28 cellular contexts compared by ENCODE assay signal in genomic region chr13:62193919-62194318, GRCh38.
A peak's percentile ranks its signal among the peaks of the same experiment; 100 is the strongest.
DNase-seq lines count a peak whose midpoint lies in the region; ATAC-seq and TF ChIP-seq lines count a peak whose summit lies in the region.
"Had no signal": no experiment of that assay in that cellular context is flagged by ENCODE, and none has a peak within 500 bp of the region (broad histone marks: within the 10 kb centered on the region; RNA-seq: fewer than 3 reads in every experiment).

No MANE protein-coding gene starts in this region.

- H3K9ac ChIP-seq in PC-3 (ENCODE audit: low read length): no peak overlapping the region
- H3K9ac ChIP-seq: SK-N-SH had no signal

- no peaks in the 10 kb centered on the region for H3K27me3 ChIP-seq in PC-3 (ENCODE audit: low read length)

- CTCF ChIA-PET in PC-3 (lab: Charles Lee): no interaction called here

- no peak overlapping the region for H3K27ac ChIP-seq in PC-3 (ENCODE audit: low read length)

- no peaks in the 10 kb centered on the region for H3K36me3 Mint-ChIP-seq in stimulated activated effector memory CD8-positive, alpha-beta T cell treated with anti-CD3 and anti-CD28 coated beads, Interleukin-12 subunit alpha, Interleukin-12 subunit beta, amount 100 ng/mL, for 72 hours
- H3K36me3 Mint-ChIP-seq: CD4-positive, alpha-beta memory T cell had no signal

- no peak overlapping the region for H3K4me2 ChIP-seq in PC-3 (ENCODE audit: low read length)
- H3K4me2 ChIP-seq: SK-N-SH had no signal

- ATAC-seq in PC-3 (no peak; the same call in 1 of the 2 replicates), HG02840 (IDR thresholded peaks at IDR 0.05; ENCODE audit: low FRiP score, unreplicated experiment) (no peak)
- peak; percentile 32 for ATAC-seq in stimulated activated effector memory CD8-positive, alpha-beta T cell treated with anti-CD3 and anti-CD28 coated beads, Interleukin-12 subunit alpha, Interleukin-12 subunit beta, amount 100 ng/mL, for 72 hours

- no peak overlapping the region for H2AFZ ChIP-seq in PC-3 (ENCODE audit: low read length)

- intact Hi-C loops in PC-3 (cut with micrococcal nuclease): no loop called here

- H3K27ac Mint-ChIP-seq in stimulated activated effector memory CD8-positive, alpha-beta T cell treated with anti-CD3 and anti-CD28 coated beads, Interleukin-12 subunit alpha, Interleukin-12 subunit beta, amount 100 ng/mL, for 72 hours: no peak overlapping the region
- H3K27ac Mint-ChIP-seq: T-helper 1 cell treated with Interleukin-12 subunit alpha and Interleukin-12 subunit beta and Interleukin-4 antibody, amounts not matched to agents 30 μg/mL and 1 μg/mL, for 36 hours had no signal

- peaks cover 12% of the 10 kb centered on the region for H3K9me3 Mint-ChIP-seq in stimulated activated effector memory CD8-positive, alpha-beta T cell treated with anti-CD3 and anti-CD28 coated beads, Interleukin-12 subunit alpha, Interleukin-12 subunit beta, amount 100 ng/mL, for 72 hours

- DNase-seq in HPDE6-E6E7 (ENCODE audit: extremely low spot score) (peak; percentile 2), PC-3 (peak; percentile 6), islet precursor cell (peak; percentile 69), NCI-H2029 treated with DMSO at 0.1 percent for 48 hours (lab: John Stamatoyannopoulos, UW) (no peak)
- DNase-seq in stimulated activated effector memory CD8-positive, alpha-beta T cell treated with anti-CD3 and anti-CD28 coated beads, Interleukin-12 subunit alpha, Interleukin-12 subunit beta, amount 100 ng/mL, for 72 hours (ENCODE audit: low spot score in 2 of 2): no peak
- DNase-seq in activated CD4-positive, alpha-beta T cell treated with anti-CD3 and anti-CD28 coated beads, Interleukin-2, amount 50 U/mL, for 48 hours: no peak
- DNase-seq: C1 segment of cervical spinal cord; CD4-positive, alpha-beta memory T cell; COR-L47; DMS53; GF-D8; GOT3; HCEC 1CT; IMR-90; KG1; NCI-H1092; NCI-H1417 treated with DMSO at 0.1 percent for 48 hours; NCI-H187; NCI-H2171 treated with DMSO at 0.1 percent for 48 hours; NCI-H446; NCI-H526; NCI-H82; NK-92 treated with Interleukin-12 subunit alpha and Interleukin-12 subunit beta, amount 100 ng/mL, for 24 hours; SIG-M5; SK-N-SH; SW 1271 had no signal

- H4K20me1 ChIP-seq in PC-3 (ENCODE audit: low read length): no peaks in the 10 kb centered on the region

- no TSS peak for BruUV-seq in PC-3 (replicated peaks; lab: Mats Ljungman, UMichigan)

- H3K4me1 ChIP-seq in PC-3 (ENCODE audit: insufficient read depth, low read length): no peaks in the 10 kb centered on the region

- no peak overlapping the region for H3K4me3 Mint-ChIP-seq in stimulated activated effector memory CD8-positive, alpha-beta T cell treated with anti-CD3 and anti-CD28 coated beads, Interleukin-12 subunit alpha, Interleukin-12 subunit beta, amount 100 ng/mL, for 72 hours
- H3K4me3 Mint-ChIP-seq: CD4-positive, alpha-beta memory T cell; T-helper 1 cell treated with Interleukin-12 subunit alpha and Interleukin-12 subunit beta and Interleukin-4 antibody, amounts not matched to agents 30 μg/mL and 1 μg/mL, for 36 hours had no signal

- H3K4me1 Mint-ChIP-seq in stimulated activated effector memory CD8-positive, alpha-beta T cell treated with anti-CD3 and anti-CD28 coated beads, Interleukin-12 subunit alpha, Interleukin-12 subunit beta, amount 100 ng/mL, for 72 hours: no peaks in the 10 kb centered on the region
- H3K4me1 Mint-ChIP-seq: CD4-positive, alpha-beta memory T cell had no signal

- no peak overlapping the region for H3K4me3 ChIP-seq in PC-3 (ENCODE audit: low read length)

- POLR2A ChIA-PET in PC-3 (lab: Charles Lee; ENCODE audit: unreplicated experiment): no interaction called here

- no peak for TF ChIP-seq CTCF in PC-3 (conservative IDR thresholded peaks at IDR 0.05; ENCODE audit: low read depth, low read length)

- H3K36me3 ChIP-seq in PC-3 (ENCODE audit: low read depth, low read length): no peaks in the 10 kb centered on the region

- H3K9me2 ChIP-seq in PC-3 (replicated peaks; ENCODE audit: low read length): no peaks in the 10 kb centered on the region
- H3K9me2 ChIP-seq: SK-N-SH had no signal

- H3F3A ChIP-seq in PC-3 (ENCODE audit: low read length, unreplicated experiment): no peaks in the 10 kb centered on the region

- no peaks in the 10 kb centered on the region for H3K79me2 ChIP-seq in PC-3 (ENCODE audit: low read length)

- no peaks in the 10 kb centered on the region for H3K9me3 ChIP-seq in PC-3 (ENCODE audit: low read length)
- H3K9me3 ChIP-seq: SK-N-SH had no signal

Comparison
In these comparisons a context has a peak if more than half of its experiments do, and no peak if none do; other contexts are left out.
1. DNase-seq: peak in HPDE6-E6E7 (single experiment), PC-3 (single experiment) and islet precursor cell (single experiment); none in stimulated activated effector memory CD8-positive, alpha-beta T cell treated with anti-CD3 and anti-CD28 coated beads, Interleukin-12 subunit alpha, Interleukin-12 subunit beta, amount 100 ng/mL, for 72 hours (0 of 2), activated CD4-positive, alpha-beta T cell treated with anti-CD3 and anti-CD28 coated beads, Interleukin-2, amount 50 U/mL, for 48 hours (0 of 2) and NCI-H2029 treated with DMSO at 0.1 percent for 48 hours (single experiment).